In genomic region chr11:71235719-71236118, GRCh38 we compare ENCODE assay signal across 22 cellular contexts. TPM values are rescaled to one million over a fixed set of nuclear protein-coding genes. Genes with fewer than 3 reads are reported as not detected.
DNase-seq lines count a peak whose midpoint lies in the region; ATAC-seq and TF ChIP-seq lines count a peak whose summit lies in the region.
"Had no signal": no experiment of that assay in that cellular context is flagged by ENCODE, and none has a peak within 500 bp of the region (broad histone marks: within the 10 kb centered on the region; RNA-seq: fewer than 3 reads in every experiment).

No MANE protein-coding gene starts in this region.

- H3K4me3 Mint-ChIP-seq in endodermal cell = no peak overlapping the region
- H3K4me3 Mint-ChIP-seq: CD4-positive, alpha-beta T cell; HFFc6; IgD-negative memory B cell had no signal

- H3K4me1 ChIP-seq in right cardiac atrium (ENCODE audit: control insufficient read depth, insufficient read depth, low read length) (no peaks in the 10 kb centered on the region), endodermal cell (ENCODE audit: control insufficient read depth, insufficient read depth, low read length) (no peaks in the 10 kb centered on the region)
- H3K4me1 ChIP-seq: HAP-1 had no signal

- ATAC-seq in right cardiac atrium (no peak), GM21619 (IDR thresholded peaks at IDR 0.05; ENCODE audit: unreplicated experiment) (no peak)
- ATAC-seq: PC-3 had no signal

- no peaks in the 10 kb centered on the region for H3K36me3 ChIP-seq in endodermal cell (ENCODE audit: control insufficient read depth, insufficient read depth, low read length)
- H3K36me3 ChIP-seq: BLaER1, HAP-1 had no signal

- H3K36me3 Mint-ChIP-seq in endodermal cell (ENCODE audit: low read depth) = peaks cover 33% of the 10 kb centered on the region
- H3K36me3 Mint-ChIP-seq: IgD-negative memory B cell had no signal

- peaks cover 8% of the 10 kb centered on the region for H3K4me1 Mint-ChIP-seq in endodermal cell

- no peak overlapping the region for H3K9ac ChIP-seq in endodermal cell (ENCODE audit: extremely low read depth, low read length, poor library complexity, severe bottlenecking)
- H3K9ac ChIP-seq: BLaER1, KMS-11 had no signal

- no peaks in the 10 kb centered on the region for H3K9me3 Mint-ChIP-seq in endodermal cell
- H3K9me3 Mint-ChIP-seq: CD4-positive, alpha-beta T cell; HFFc6; IgD-negative memory B cell had no signal

- peaks cover 3% of the 10 kb centered on the region for H3K27me3 ChIP-seq in right cardiac atrium (ENCODE audit: control insufficient read depth, insufficient read depth)
- H3K27me3 ChIP-seq in endodermal cell (ENCODE audit: control insufficient read depth, insufficient read depth, low read length, poor library complexity, severe bottlenecking) = no peaks in the 10 kb centered on the region
- H3K27me3 ChIP-seq: BLaER1 had no signal

- H3K27me3 Mint-ChIP-seq in endodermal cell (ENCODE audit: insufficient read depth) = no peaks in the 10 kb centered on the region

- WGBS in right cardiac atrium = 77% methylated on average over 8 of the region's 8 CpGs
- 92 to 95% methylated on average over 4 to 8 of the region's 8 CpGs for WGBS in endodermal cell (ENCODE audit: insufficient coverage in 1 of 2, insufficient read length in 1 of 2), 2 experiments

- H3K27ac ChIP-seq in right cardiac atrium (ENCODE audit: low read length) = no peak overlapping the region
- no peak overlapping the region for H3K27ac ChIP-seq in endodermal cell (ENCODE audit: low read depth, low read length)
- H3K27ac ChIP-seq: BLaER1, KMS-11 had no signal

- no peaks in the 10 kb centered on the region for H3K9me3 ChIP-seq in right cardiac atrium (ENCODE audit: control insufficient read depth, low read length)
- H3K9me3 ChIP-seq in endodermal cell (ENCODE audit: control insufficient read depth, low read length) = no peaks in the 10 kb centered on the region
- H3K9me3 ChIP-seq: BLaER1, HAP-1 had no signal

- intact Hi-C loops in cardiac septum (cut with DNase I) = no loop called here
- intact Hi-C loops in right cardiac atrium (cut with DNase I) = no loop called here
- intact Hi-C loops in posterior vena cava (cut with DNase I) = no loop called here

- H3K4me3 ChIP-seq in right cardiac atrium (ENCODE audit: low read length) (no peak overlapping the region), endodermal cell (ENCODE audit: low read length) (no peak overlapping the region)
- H3K4me3 ChIP-seq: BLaER1, HAP-1 had no signal

- DNase-seq in cardiac septum (ENCODE audit: low spot score) (peak; percentile 49), right cardiac atrium (no peak), endodermal cell (peak; percentile 25), posterior vena cava (ENCODE audit: low spot score) (peak; percentile 56), ureter (ENCODE audit: low spot score) (peak; percentile 19), NCI-H2227 treated with DMSO at 0.1 percent for 48 hours (lab: John Stamatoyannopoulos, UW) (no peak)
- DNase-seq in activated CD4-positive, alpha-beta T cell treated with anti-CD3 and anti-CD28 coated beads, Interleukin-2, amount 50 U/mL, for 4 hours = no peak
- DNase-seq: HFFc6, MM.1S, NCI-H1417, NCI-H1694, NCI-H2081 treated with DMSO at 0.1 percent for 48 hours, NCI-H2171 treated with DMSO at 0.1 percent for 48 hours, NCI-H524, NCI-H748 treated with DMSO at 0.1 percent for 48 hours, PC-3 had no signal

- no peak for TF ChIP-seq CTCF in endodermal cell (conservative IDR thresholded peaks at IDR 0.05)

- H3K27ac Mint-ChIP-seq in endodermal cell = no peak overlapping the region
- H3K27ac Mint-ChIP-seq: CD4-positive, alpha-beta T cell; HFFc6; IgD-negative memory B cell had no signal

RNA-seq across cellular contexts. Expression of gene SHANK2, which starts 16.7 kb away (rescaled TPM):
- 0.11 TPM for total RNA-seq in cardiac septum
- total RNA-seq in right cardiac atrium = under 1 TPM; 0.03 to 0.26 (median 0.13) TPM
- polyA plus RNA-seq in right cardiac atrium = 0.23 TPM
- 10 to 100 TPM; 22.3 to 49.6 TPM for total RNA-seq in endodermal cell
- 6.4 TPM for polyA plus RNA-seq in endodermal cell (2013, experiment 1 of 2)
- 7.0 TPM for polyA plus RNA-seq in endodermal cell (2013, experiment 2 of 2)
- total RNA-seq in posterior vena cava = under 1 TPM; 0.51 to 0.67 TPM
- 77.1 TPM for total RNA-seq in ureter
- total RNA-seq: CD4-positive, alpha-beta T cell had no signal
- polyA plus RNA-seq: IgD-negative memory B cell had no signal

Comparison
In these comparisons a context has a peak if more than half of its experiments do, and no peak if none do; other contexts are left out.
1. DNase-seq: peak in cardiac septum (single experiment), endodermal cell (single experiment), posterior vena cava (single experiment) and ureter (single experiment); none in right cardiac atrium (0 of 3), activated CD4-positive, alpha-beta T cell treated with anti-CD3 and anti-CD28 coated beads, Interleukin-2, amount 50 U/mL, for 4 hours (0 of 2) and NCI-H2227 treated with DMSO at 0.1 percent for 48 hours (single experiment).
2. RNA of gene SHANK2, which starts 16.7 kb away (total RNA-seq): 77.1 TPM in ureter (single experiment) and 22.3 to 49.6 TPM in endodermal cell; 0.51 to 0.67 TPM in posterior vena cava, 0.03 to 0.26 TPM in right cardiac atrium and 0.11 TPM in cardiac septum (single experiment); every median in the first group is over 10 times any median in the second.